Comparison of ENCODE assay signal across 1 cellular context in the genomic region with DNA sequence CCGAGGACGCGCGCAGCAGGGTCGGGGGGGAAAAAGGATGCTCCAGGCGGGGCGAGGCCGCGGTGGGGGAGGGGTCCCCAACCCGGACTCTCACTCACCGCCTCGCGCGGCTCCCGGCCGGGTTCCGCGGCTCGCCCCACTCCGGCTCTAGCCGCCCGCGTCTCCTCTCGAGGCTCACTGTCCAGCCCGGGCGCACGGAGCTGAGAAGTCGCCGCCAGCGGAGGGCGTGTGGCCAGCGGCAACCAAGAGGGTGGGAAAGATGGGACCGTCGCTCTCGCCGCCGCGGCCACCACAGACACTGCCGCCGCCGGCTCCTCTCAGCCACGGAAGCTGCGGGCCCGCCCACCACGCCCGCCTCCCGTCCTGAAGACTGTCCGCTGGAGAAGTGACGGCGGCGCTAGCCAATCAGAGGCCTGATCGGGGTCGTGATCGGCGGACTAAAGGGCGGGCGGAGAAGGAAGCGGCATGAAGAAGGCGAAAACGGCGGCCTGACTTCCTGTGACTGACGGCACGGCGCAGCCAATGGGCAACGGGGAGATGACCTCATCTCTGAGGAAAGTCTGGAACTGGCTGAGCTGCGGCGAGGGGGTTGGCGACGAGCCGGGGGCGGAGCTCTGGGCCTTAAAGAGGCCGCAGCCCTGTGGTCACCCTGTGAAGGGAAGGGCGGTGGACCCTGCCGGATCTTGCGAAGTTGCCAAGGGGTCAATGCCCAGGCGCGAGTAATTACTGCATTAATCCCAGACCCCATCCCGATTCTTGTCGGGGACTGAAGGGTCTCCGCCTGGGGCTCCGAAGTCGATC.
A peak's percentile ranks its signal among the peaks of the same experiment; 100 is the strongest.
TF ChIP-seq lines count a peak whose summit lies in the region.

MRTFA (minus strand) TSS at position 340 of the 801 bp plus-strand sequence.

TF ChIP-seq in K562, 482 proteins besides CTCF, POLR2A, EP300 and RAD21 (continued from another document and continues in another):
- TF ChIP-seq TBL1XR1 (IDR thresholded peaks at IDR 0.05; ENCODE audit: low read length in 2 of 2), result no peak
- TF ChIP-seq RAD51 (IDR thresholded peaks at IDR 0.05; ENCODE audit: borderline replicate concordance, low read depth), result no peak
- no peak for TF ChIP-seq MIER1 (IDR thresholded peaks at IDR 0.05; ENCODE audit: low read depth)
- TF ChIP-seq TAF9B (IDR thresholded peaks at IDR 0.05; ENCODE audit: partially characterized antibody), result no peak
- TF ChIP-seq, protein P1, sequence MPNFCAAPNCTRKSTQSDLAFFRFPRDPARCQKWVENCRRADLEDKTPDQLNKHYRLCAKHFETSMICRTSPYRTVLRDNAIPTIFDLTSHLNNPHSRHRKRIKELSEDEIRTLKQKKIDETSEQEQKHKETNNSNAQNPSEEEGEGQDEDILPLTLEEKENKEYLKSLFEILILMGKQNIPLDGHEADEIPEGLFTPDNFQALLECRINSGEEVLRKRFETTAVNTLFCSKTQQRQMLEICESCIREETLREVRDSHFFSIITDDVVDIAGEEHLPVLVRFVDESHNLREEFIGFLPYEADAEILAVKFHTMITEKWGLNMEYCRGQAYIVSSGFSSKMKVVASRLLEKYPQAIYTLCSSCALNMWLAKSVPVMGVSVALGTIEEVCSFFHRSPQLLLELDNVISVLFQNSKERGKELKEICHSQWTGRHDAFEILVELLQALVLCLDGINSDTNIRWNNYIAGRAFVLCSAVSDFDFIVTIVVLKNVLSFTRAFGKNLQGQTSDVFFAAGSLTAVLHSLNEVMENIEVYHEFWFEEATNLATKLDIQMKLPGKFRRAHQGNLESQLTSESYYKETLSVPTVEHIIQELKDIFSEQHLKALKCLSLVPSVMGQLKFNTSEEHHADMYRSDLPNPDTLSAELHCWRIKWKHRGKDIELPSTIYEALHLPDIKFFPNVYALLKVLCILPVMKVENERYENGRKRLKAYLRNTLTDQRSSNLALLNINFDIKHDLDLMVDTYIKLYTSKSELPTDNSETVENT (CRISPR knock-in tag; IDR thresholded peaks at IDR 0.05), result peak; percentile 83; the same call in 1 of the 2 replicates
- no peak for TF ChIP-seq ZNF395 (CRISPR knock-in tag; IDR thresholded peaks at IDR 0.05)
- no peak for TF ChIP-seq RBM39 (optimal IDR thresholded peaks at IDR 0.05; ENCODE audit: low read depth, low read length)
- no peak for TF ChIP-seq RBM22 (IDR thresholded peaks at IDR 0.05; ENCODE audit: low read depth, low read length, poor library complexity, severe bottlenecking)
- no peak for TF ChIP-seq PTRF (tag; IDR thresholded peaks at IDR 0.05)
- no peak for TF ChIP-seq SIX5 (IDR thresholded peaks at IDR 0.05; ENCODE audit: borderline replicate concordance in 1 of 2, insufficient read depth in 1 of 2, low read depth in 1 of 2, low read length in 2 of 2)
- TF ChIP-seq, protein P2, sequence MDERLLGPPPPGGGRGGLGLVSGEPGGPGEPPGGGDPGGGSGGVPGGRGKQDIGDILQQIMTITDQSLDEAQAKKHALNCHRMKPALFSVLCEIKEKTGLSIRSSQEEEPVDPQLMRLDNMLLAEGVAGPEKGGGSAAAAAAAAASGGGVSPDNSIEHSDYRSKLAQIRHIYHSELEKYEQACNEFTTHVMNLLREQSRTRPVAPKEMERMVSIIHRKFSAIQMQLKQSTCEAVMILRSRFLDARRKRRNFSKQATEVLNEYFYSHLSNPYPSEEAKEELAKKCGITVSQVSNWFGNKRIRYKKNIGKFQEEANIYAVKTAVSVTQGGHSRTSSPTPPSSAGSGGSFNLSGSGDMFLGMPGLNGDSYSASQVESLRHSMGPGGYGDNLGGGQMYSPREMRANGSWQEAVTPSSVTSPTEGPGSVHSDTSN (CRISPR knock-in tag; IDR thresholded peaks at IDR 0.05; ENCODE audit: low read depth), result peak; percentile 82
- TF ChIP-seq, protein P2 (tag; conservative IDR thresholded peaks at IDR 0.05; ENCODE audit: low read depth), result peak; percentile 100
- TF ChIP-seq ZBTB17 (CRISPR knock-in tag; IDR thresholded peaks at IDR 0.05), result no peak
- TF ChIP-seq ARID3A (IDR thresholded peaks at IDR 0.05; ENCODE audit: borderline replicate concordance, low read depth, low read length), result no peak
- no peak for TF ChIP-seq ZC3H11A (IDR thresholded peaks at IDR 0.05; ENCODE audit: low read depth, low read length)
- peak in 1 of 2 experiments; percentile 61; a peak in 2 of 4 replicates for TF ChIP-seq MAZ (CRISPR knock-in tag; conservative IDR thresholded peaks at IDR 0.05 in 1 of 2, IDR thresholded peaks at IDR 0.05 in 1 of 2)
- no peak for TF ChIP-seq NCOA6 (IDR thresholded peaks at IDR 0.05)
- TF ChIP-seq, protein P3, sequence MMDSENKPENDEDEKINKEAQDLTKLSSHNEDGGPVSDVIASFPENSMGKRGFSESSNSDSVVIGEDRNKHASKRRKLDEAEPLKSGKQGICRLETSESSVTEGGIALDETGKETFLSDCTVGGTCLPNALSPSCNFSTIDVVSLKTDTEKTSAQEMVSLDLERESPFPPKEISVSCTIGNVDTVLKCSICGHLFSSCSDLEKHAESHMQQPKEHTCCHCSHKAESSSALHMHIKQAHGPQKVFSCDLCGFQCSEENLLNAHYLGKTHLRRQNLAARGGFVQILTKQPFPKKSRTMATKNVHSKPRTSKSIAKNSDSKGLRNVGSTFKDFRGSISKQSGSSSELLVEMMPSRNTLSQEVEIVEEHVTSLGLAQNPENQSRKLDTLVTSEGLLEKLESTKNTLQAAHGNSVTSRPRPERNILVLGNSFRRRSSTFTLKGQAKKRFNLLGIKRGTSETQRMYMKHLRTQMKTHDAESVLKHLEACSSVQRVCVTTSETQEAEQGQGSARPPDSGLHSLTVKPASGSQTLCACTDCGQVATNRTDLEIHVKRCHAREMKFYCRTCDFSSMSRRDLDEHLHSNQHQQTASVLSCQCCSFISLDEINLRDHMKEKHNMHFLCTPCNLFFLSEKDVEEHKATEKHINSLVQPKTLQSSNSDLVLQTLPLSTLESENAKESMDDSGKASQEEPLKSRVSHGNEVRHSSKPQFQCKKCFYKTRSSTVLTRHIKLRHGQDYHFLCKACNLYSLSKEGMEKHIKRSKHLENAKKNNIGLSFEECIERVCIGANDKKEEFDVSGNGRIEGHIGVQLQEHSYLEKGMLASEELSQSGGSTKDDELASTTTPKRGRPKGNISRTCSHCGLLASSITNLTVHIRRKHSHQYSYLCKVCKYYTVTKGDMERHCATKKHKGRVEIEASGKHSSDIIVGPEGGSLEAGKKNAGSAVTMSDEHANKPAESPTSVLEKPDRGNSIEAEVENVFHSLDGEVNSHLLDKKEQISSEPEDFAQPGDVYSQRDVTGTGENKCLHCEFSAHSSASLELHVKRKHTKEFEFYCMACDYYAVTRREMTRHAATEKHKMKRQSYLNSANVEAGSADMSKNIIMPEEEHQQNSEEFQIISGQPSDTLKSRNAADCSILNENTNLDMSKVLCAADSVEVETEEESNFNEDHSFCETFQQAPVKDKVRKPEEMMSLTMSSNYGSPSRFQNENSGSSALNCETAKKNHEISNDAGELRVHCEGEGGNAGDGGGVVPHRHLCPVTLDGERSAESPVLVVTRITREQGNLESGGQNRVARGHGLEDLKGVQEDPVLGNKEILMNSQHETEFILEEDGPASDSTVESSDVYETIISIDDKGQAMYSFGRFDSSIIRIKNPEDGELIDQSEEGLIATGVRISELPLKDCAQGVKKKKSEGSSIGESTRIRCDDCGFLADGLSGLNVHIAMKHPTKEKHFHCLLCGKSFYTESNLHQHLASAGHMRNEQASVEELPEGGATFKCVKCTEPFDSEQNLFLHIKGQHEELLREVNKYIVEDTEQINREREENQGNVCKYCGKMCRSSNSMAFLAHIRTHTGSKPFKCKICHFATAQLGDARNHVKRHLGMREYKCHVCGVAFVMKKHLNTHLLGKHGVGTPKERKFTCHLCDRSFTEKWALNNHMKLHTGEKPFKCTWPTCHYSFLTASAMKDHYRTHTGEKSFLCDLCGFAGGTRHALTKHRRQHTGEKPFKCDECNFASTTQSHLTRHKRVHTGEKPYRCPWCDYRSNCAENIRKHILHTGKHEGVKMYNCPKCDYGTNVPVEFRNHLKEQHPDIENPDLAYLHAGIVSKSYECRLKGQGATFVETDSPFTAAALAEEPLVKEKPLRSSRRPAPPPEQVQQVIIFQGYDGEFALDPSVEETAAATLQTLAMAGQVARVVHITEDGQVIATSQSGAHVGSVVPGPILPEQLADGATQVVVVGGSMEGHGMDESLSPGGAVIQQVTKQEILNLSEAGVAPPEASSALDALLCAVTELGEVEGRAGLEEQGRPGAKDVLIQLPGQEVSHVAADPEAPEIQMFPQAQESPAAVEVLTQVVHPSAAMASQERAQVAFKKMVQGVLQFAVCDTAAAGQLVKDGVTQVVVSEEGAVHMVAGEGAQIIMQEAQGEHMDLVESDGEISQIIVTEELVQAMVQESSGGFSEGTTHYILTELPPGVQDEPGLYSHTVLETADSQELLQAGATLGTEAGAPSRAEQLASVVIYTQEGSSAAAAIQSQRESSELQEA (IDR thresholded peaks at IDR 0.05; ENCODE audit: low read depth), result no peak
- TF ChIP-seq NCOA2 (IDR thresholded peaks at IDR 0.05; ENCODE audit: partially characterized antibody in 2 of 2), result no peak
- TF ChIP-seq ZNF232 (CRISPR knock-in tag; IDR thresholded peaks at IDR 0.05), result no peak
- no peak for TF ChIP-seq E2F3 (CRISPR knock-in tag; IDR thresholded peaks at IDR 0.05)
- TF ChIP-seq CHAMP1 (IDR thresholded peaks at IDR 0.05), result no peak
- TF ChIP-seq SNIP1 (IDR thresholded peaks at IDR 0.05; ENCODE audit: low read depth), result peak; percentile 83
- no peak for TF ChIP-seq DNMT1 (IDR thresholded peaks at IDR 0.05)
- no peak for TF ChIP-seq ZNF551 (CRISPR knock-in tag; IDR thresholded peaks at IDR 0.05)
- TF ChIP-seq, protein P4, sequence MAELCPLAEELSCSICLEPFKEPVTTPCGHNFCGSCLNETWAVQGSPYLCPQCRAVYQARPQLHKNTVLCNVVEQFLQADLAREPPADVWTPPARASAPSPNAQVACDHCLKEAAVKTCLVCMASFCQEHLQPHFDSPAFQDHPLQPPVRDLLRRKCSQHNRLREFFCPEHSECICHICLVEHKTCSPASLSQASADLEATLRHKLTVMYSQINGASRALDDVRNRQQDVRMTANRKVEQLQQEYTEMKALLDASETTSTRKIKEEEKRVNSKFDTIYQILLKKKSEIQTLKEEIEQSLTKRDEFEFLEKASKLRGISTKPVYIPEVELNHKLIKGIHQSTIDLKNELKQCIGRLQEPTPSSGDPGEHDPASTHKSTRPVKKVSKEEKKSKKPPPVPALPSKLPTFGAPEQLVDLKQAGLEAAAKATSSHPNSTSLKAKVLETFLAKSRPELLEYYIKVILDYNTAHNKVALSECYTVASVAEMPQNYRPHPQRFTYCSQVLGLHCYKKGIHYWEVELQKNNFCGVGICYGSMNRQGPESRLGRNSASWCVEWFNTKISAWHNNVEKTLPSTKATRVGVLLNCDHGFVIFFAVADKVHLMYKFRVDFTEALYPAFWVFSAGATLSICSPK (IDR thresholded peaks at IDR 0.05; ENCODE audit: borderline replicate concordance), result no peak
- TF ChIP-seq PHTF2 (CRISPR knock-in tag; IDR thresholded peaks at IDR 0.05), result no peak
- TF ChIP-seq, protein P5, sequence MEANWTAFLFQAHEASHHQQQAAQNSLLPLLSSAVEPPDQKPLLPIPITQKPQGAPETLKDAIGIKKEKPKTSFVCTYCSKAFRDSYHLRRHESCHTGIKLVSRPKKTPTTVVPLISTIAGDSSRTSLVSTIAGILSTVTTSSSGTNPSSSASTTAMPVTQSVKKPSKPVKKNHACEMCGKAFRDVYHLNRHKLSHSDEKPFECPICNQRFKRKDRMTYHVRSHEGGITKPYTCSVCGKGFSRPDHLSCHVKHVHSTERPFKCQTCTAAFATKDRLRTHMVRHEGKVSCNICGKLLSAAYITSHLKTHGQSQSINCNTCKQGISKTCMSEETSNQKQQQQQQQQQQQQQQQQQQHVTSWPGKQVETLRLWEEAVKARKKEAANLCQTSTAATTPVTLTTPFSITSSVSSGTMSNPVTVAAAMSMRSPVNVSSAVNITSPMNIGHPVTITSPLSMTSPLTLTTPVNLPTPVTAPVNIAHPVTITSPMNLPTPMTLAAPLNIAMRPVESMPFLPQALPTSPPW (CRISPR knock-in tag; IDR thresholded peaks at IDR 0.05), result peak; percentile 31; the same call in 1 of the 2 replicates
- no peak for TF ChIP-seq IFI16 (CRISPR knock-in tag; IDR thresholded peaks at IDR 0.05)
- TF ChIP-seq ZNF316 (IDR thresholded peaks at IDR 0.05), result no peak
